Comparison of ENCODE assay signal across 25 cellular contexts in the genomic region with DNA sequence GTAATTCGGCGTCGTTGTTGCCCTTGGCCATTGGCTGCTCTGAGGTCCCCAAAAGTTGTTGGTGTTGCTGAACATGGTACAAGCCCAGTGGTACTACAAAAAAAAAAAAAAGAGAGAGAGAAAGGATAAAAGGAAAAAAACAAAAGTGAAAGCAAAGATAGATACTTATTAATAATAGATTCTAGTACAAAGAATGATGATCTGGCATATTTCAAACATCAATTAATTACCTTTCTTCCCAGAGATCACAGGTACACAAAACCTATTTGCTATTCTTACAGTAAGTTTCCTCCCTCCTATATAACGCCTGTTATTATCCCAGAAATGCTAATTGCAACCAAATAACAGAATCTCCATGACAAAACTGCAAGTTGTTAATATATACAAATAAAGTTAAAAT.
A peak's percentile ranks its signal among the peaks of the same experiment; 100 is the strongest.
DNase-seq lines count a peak whose midpoint lies in the region; ATAC-seq, FAIRE-seq and TF ChIP-seq lines count a peak whose summit lies in the region.
"Had no signal": no experiment of that assay in that cellular context is flagged by ENCODE, and none has a peak within 500 bp of the region (broad histone marks: within the 10 kb centered on the region; RNA-seq: fewer than 3 reads in every experiment).

No MANE protein-coding gene starts in this region.

- H3K4me1 Mint-ChIP-seq in GM23338 = peaks cover 8% of the 10 kb centered on the region; the same call in 2 of the 3 replicates
- peaks cover 5% of the 10 kb centered on the region for H3K4me1 Mint-ChIP-seq in nephron
- peaks cover 0 to 7% of the 10 kb centered on the region in 2 donors for H3K4me1 Mint-ChIP-seq in effector memory CD8-positive, alpha-beta T cell (ENCODE audit: low read depth in 2 of 2)

- no peak for TF ChIP-seq POLR2A in A549 (IDR thresholded peaks at IDR 0.05; ENCODE audit: low read length)

- DNase-seq in A549 (ENCODE audit: low read depth in 1 of 2, low spot score in 1 of 2) = no peak
- no peak for DNase-seq in GM23338 (ENCODE audit: low spot score)
- DNase-seq in dorsolateral prefrontal cortex = no peak
- DNase-seq in inferior parietal cortex (ENCODE audit: extremely low spot score) = no peak
- DNase-seq in effector memory CD8-positive, alpha-beta T cell = no peak
- DNase-seq: AML-193; CD8-positive, alpha-beta T cell; DMS 273 treated with DMSO at 0.1 percent for 48 hours; DMS79; EL; GDM1; MG63; NCI-H1105 treated with DMSO at 0.1 percent for 48 hours; NCI-H2029; NCI-H446 treated with DMSO at 0.1 percent for 48 hours; NCI-H82; NK-92 treated with Interleukin-12 subunit alpha and Interleukin-12 subunit beta, amount 100 ng/mL, for 24 hours; PC-3; SK-N-SH had no signal

- no peaks in the 10 kb centered on the region for H3K27me3 ChIP-seq in GM23338 (ENCODE audit: insufficient read depth)
- H3K27me3 ChIP-seq in dorsolateral prefrontal cortex = no peaks in the 10 kb centered on the region
- H3K27me3 ChIP-seq: MG63 had no signal

- no peaks in the 10 kb centered on the region for H3K79me2 ChIP-seq in GM23338 (replicated peaks; ENCODE audit: insufficient read depth)

- H3K4me3 Mint-ChIP-seq in GM23338 = no peak overlapping the region
- H3K4me3 Mint-ChIP-seq in nephron = no peak overlapping the region
- no peak overlapping the region for H3K4me3 Mint-ChIP-seq in effector memory CD8-positive, alpha-beta T cell
- H3K4me3 Mint-ChIP-seq: CD8-positive, alpha-beta T cell had no signal

- no peak for TF ChIP-seq CTCF in A549 (IDR thresholded peaks at IDR 0.05)
- TF ChIP-seq CTCF in GM23338 (conservative IDR thresholded peaks at IDR 0.05; ENCODE audit: low read depth in 2 of 2) = no peak
- no peak for TF ChIP-seq CTCF in dorsolateral prefrontal cortex (IDR thresholded peaks at IDR 0.05 in 54 of 56, conservative IDR thresholded peaks at IDR 0.05 in 2 of 56; ENCODE audit: low read depth in 1 of 56, partially characterized antibody in 56 of 56)
- TF ChIP-seq CTCF in nephron (IDR thresholded peaks at IDR 0.05; ENCODE audit: unreplicated experiment in 3 of 3) = no peak

- intact Hi-C loops in dorsolateral prefrontal cortex (cut with DNase I) = no loop called here

- H3K4me1 ChIP-seq in A549 (peaks cover 17% of the 10 kb centered on the region), GM23338 (ENCODE audit: insufficient read depth) (0 out of 2 replicates have a peak, but pooled peaks cover 7% of the 10 kb centered on the region)

- H3K27ac ChIP-seq in A549 (no peak overlapping the region), GM23338 (ENCODE audit: low read depth) (no peak overlapping the region), dorsolateral prefrontal cortex (no peak overlapping the region)
- H3K27ac ChIP-seq: C4-2B, HL-60 had no signal

- ATAC-seq in A549 (no peak), GM23338 (no peak), GM19455 (IDR thresholded peaks at IDR 0.05; ENCODE audit: unreplicated experiment) (no peak)
- no peak for ATAC-seq in effector memory CD8-positive, alpha-beta T cell (replicated peaks)
- ATAC-seq: CD8-positive, alpha-beta T cell; HCT116; PC-3 had no signal

- H4K20me1 ChIP-seq in GM23338 (replicated peaks; ENCODE audit: insufficient read depth) = no peaks in the 10 kb centered on the region

- POLR2A ChIA-PET in A549 (lab: Yijun Ruan, JAX) = no interaction called here

- H3K9me3 Mint-ChIP-seq in GM23338 (no peaks in the 10 kb centered on the region; the same call in 2 of the 3 replicates), nephron (no peaks in the 10 kb centered on the region)
- no peaks in the 10 kb centered on the region for H3K9me3 Mint-ChIP-seq in effector memory CD8-positive, alpha-beta T cell
- H3K9me3 Mint-ChIP-seq: CD8-positive, alpha-beta T cell had no signal

- TF ChIP-seq EP300 in A549 (IDR thresholded peaks at IDR 0.05) = no peak

- no peaks in the 10 kb centered on the region for H3F3A ChIP-seq in GM23338 (replicated peaks; ENCODE audit: low read depth)

- H3K4me3 ChIP-seq in A549 = no peak overlapping the region
- H3K4me3 ChIP-seq in GM23338 = no peak overlapping the region
- H3K4me3 ChIP-seq in dorsolateral prefrontal cortex = peak overlapping the region in 40 of 59 donors; percentile 2 to 78 (median 64)
- H3K4me3 ChIP-seq: MG63 had no signal

- H3K27ac Mint-ChIP-seq in GM23338 = 0 out of 2 replicates have a peak overlapping the region, but pooled peaks have one; percentile 3
- peak overlapping the region in 2 of 3 experiments; percentile 46 to 52 for H3K27ac Mint-ChIP-seq in nephron
- H3K27ac Mint-ChIP-seq in effector memory CD8-positive, alpha-beta T cell = no peak overlapping the region
- H3K27ac Mint-ChIP-seq: CD8-positive, alpha-beta T cell had no signal

- H3K27me3 Mint-ChIP-seq in GM23338 (ENCODE audit: insufficient read depth, low read depth, poor library complexity) (no peaks in the 10 kb centered on the region), nephron (ENCODE audit: low read depth) (no peaks in the 10 kb centered on the region)
- no peaks in the 10 kb centered on the region for H3K27me3 Mint-ChIP-seq in effector memory CD8-positive, alpha-beta T cell

- H3K4me2 ChIP-seq in A549 = no peak overlapping the region
- H3K4me2 ChIP-seq in GM23338 = no peak overlapping the region
- H3K4me2 ChIP-seq: SK-N-SH had no signal

- no peaks in the 10 kb centered on the region for H3K36me3 ChIP-seq in GM23338 (ENCODE audit: insufficient read depth)

- H3K36me3 Mint-ChIP-seq in GM23338 (ENCODE audit: low read depth) (peaks cover 5% of the 10 kb centered on the region; the same call in 1 of the 3 replicates), nephron (ENCODE audit: low read depth) (peaks cover 22% of the 10 kb centered on the region)
- no peaks in the 10 kb centered on the region for H3K36me3 Mint-ChIP-seq in effector memory CD8-positive, alpha-beta T cell (ENCODE audit: insufficient read depth)

- no peak overlapping the region for H2AFZ ChIP-seq in GM23338

- no peak for FAIRE-seq in A549 (lab: Jason Lieb, UNC)
- FAIRE-seq: GM12891 had no signal

- no peaks in the 10 kb centered on the region for H3K9me3 ChIP-seq in A549
- H3K9me3 ChIP-seq: MG63, SK-N-SH had no signal

- CTCF ChIA-PET in A549 (lab: Yijun Ruan, JAX) = no interaction called here

- 0 out of 2 replicates have a peak, but pooled peaks cover 5% of the 10 kb centered on the region for H3K9me2 ChIP-seq in GM23338 (ENCODE audit: insufficient read depth)
- H3K9me2 ChIP-seq: SK-N-SH had no signal

- 98% methylated on average over 4 of the region's 4 CpGs for WGBS in A549 (ENCODE audit: missing lambda C conversion rate)

- TF ChIP-seq RAD21 in A549 (conservative IDR thresholded peaks at IDR 0.05 in 1 of 2, IDR thresholded peaks at IDR 0.05 in 1 of 2) = no peak

TF ChIP-seq in A549, 52 proteins besides CTCF, POLR2A, EP300 and RAD21:
- TF ChIP-seq MAFK (IDR thresholded peaks at IDR 0.05; ENCODE audit: partially characterized antibody) = peak; percentile 65
- no peak for TF ChIP-seq RFX5 (IDR thresholded peaks at IDR 0.05)

TF ChIP-seq in GM23338, 12 proteins besides CTCF, POLR2A, EP300 and RAD21:
- TF ChIP-seq CREB1 (CRISPR knock-in tag; IDR thresholded peaks at IDR 0.05; ENCODE audit: low read depth) = no peak
- no peak for TF ChIP-seq EZH2phosphoT487 (IDR thresholded peaks at IDR 0.05; ENCODE audit: unreplicated experiment)
- no peak for TF ChIP-seq JUNB (IDR thresholded peaks at IDR 0.05; ENCODE audit: unreplicated experiment)
- TF ChIP-seq STAT1 (IDR thresholded peaks at IDR 0.05; ENCODE audit: unreplicated experiment) = no peak
- TF ChIP-seq NANOG (IDR thresholded peaks at IDR 0.05; ENCODE audit: borderline replicate concordance) = no peak
- TF ChIP-seq, protein P1, sequence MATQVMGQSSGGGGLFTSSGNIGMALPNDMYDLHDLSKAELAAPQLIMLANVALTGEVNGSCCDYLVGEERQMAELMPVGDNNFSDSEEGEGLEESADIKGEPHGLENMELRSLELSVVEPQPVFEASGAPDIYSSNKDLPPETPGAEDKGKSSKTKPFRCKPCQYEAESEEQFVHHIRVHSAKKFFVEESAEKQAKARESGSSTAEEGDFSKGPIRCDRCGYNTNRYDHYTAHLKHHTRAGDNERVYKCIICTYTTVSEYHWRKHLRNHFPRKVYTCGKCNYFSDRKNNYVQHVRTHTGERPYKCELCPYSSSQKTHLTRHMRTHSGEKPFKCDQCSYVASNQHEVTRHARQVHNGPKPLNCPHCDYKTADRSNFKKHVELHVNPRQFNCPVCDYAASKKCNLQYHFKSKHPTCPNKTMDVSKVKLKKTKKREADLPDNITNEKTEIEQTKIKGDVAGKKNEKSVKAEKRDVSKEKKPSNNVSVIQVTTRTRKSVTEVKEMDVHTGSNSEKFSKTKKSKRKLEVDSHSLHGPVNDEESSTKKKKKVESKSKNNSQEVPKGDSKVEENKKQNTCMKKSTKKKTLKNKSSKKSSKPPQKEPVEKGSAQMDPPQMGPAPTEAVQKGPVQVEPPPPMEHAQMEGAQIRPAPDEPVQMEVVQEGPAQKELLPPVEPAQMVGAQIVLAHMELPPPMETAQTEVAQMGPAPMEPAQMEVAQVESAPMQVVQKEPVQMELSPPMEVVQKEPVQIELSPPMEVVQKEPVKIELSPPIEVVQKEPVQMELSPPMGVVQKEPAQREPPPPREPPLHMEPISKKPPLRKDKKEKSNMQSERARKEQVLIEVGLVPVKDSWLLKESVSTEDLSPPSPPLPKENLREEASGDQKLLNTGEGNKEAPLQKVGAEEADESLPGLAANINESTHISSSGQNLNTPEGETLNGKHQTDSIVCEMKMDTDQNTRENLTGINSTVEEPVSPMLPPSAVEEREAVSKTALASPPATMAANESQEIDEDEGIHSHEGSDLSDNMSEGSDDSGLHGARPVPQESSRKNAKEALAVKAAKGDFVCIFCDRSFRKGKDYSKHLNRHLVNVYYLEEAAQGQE (IDR thresholded peaks at IDR 0.05; ENCODE audit: unreplicated experiment) = no peak
- TF ChIP-seq, protein P2, sequence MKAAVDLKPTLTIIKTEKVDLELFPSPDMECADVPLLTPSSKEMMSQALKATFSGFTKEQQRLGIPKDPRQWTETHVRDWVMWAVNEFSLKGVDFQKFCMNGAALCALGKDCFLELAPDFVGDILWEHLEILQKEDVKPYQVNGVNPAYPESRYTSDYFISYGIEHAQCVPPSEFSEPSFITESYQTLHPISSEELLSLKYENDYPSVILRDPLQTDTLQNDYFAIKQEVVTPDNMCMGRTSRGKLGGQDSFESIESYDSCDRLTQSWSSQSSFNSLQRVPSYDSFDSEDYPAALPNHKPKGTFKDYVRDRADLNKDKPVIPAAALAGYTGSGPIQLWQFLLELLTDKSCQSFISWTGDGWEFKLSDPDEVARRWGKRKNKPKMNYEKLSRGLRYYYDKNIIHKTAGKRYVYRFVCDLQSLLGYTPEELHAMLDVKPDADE (IDR thresholded peaks at IDR 0.05) = no peak
- TF ChIP-seq ZNF331 (CRISPR knock-in tag; IDR thresholded peaks at IDR 0.05; ENCODE audit: low read depth) = no peak

Comparison
In these comparisons a context has a peak if more than half of its experiments do, and no peak if none do; other contexts are left out.
1. H3K4me3 ChIP-seq: peak in dorsolateral prefrontal cortex (40 of 59); none in A549 (single experiment) and GM23338 (single experiment).
2. H3K27ac Mint-ChIP-seq: peak in GM23338 (single experiment) and nephron (2 of 3); none in effector memory CD8-positive, alpha-beta T cell (0 of 2).